ENCODE assay signal across 8 cellular contexts in the genomic region with DNA sequence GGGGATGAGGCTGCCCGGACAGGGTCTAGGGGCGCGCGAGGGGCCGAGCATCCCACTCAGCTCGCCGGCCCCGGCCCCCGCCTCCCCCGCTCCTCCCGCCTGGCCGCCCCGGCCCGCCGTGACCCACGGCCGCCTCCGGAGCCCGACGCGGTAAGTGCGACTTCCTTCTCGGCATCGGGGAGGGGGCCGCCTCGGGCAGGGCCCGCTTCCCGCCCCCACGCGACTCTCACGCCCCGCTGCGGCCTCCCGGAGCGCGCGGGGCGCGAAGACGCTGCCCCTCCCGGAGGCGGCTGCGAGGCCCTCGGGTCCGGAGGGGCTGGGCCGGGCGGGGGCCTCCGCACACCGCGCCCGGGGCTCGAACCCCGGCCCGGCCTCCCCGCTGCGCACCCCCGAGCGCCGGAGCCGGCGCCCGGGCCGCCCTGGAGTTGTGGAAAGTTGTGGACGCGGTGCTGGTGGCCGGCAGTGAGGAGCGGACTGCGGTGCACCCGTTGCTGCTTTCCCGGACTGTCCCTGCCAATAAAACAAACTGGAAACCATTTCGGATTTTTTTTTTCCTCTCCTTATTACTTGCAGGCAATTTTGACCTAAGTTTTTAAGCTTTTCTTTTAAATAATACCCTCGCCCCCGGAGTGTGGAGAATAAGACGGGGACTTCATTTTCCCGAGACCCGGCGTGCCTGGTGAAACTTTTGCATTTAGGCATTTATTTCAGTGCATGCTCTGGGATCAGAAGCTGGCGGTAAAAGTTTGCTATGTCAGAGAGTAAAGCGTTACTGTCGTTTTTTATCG. TPM values are rescaled to one million over a fixed set of nuclear protein-coding genes. Genes with fewer than 3 reads are reported as not detected.
DNase-seq lines count a peak whose midpoint lies in the region; ATAC-seq and TF ChIP-seq lines count a peak whose summit lies in the region.

No MANE protein-coding gene starts in this region.

- peak overlapping the region; percentile 99 for H2BK120ac ChIP-seq in mesenchymal stem cell (ENCODE audit: low read depth, low read length)

- in situ Hi-C loops in GM13976 (cut with MboI; ENCODE audit: low sequenced_read_pairs, unreplicated experiment) = no loop called here

- TF ChIP-seq CTCF in 22Rv1 (IDR thresholded peaks at IDR 0.05) (0 out of 2 replicates have a peak, but pooled peaks have one; percentile 6), GM13976 (IDR thresholded peaks at IDR 0.05; ENCODE audit: borderline replicate concordance, control extremely low read depth, extremely low read depth, insufficient read depth, missing control alignments) (peak; percentile 17), thyroid gland (IDR thresholded peaks at IDR 0.05) (no peak)

- peak overlapping the region; percentile 97 for H4K8ac ChIP-seq in mesenchymal stem cell (ENCODE audit: low read length)

- H3K27ac ChIP-seq in 22Rv1 (peak overlapping the region; percentile 12; the same call in 1 of the 2 replicates), mesenchymal stem cell (ENCODE audit: low read length, poor library complexity, severe bottlenecking) (peak overlapping the region; percentile 92), thyroid gland (peak overlapping the region; percentile 55 to 87 (median 77))

- peak overlapping the region in 1 of 2 experiments; percentile 10 for H3K23ac ChIP-seq in mesenchymal stem cell (ENCODE audit: low read length in 2 of 2)

- 2% methylated on average over 58 of the region's 81 CpGs for WGBS in mesenchymal stem cell
- WGBS in thyroid gland, 2 donors = 3% methylated on average over 24 to 32 of the region's 81 CpGs

- H3K18ac ChIP-seq in mesenchymal stem cell (ENCODE audit: low read depth in 1 of 2, low read length in 2 of 2) = peak overlapping the region; percentile 87 to 99

- peak; percentile 60 for DNase-seq in GM13976 (ENCODE audit: low spot score)
- DNase-seq in T1000 (lab: John Stamatoyannopoulos, UW) = peak; percentile 54
- DNase-seq in effector memory CD8-positive, alpha-beta T cell = peak in 1 of 3 experiments; percentile 35
- DNase-seq in mesenchymal stem cell = peak; percentile 56
- peak; percentile 43 to 51 for DNase-seq in thyroid gland
- DNase-seq in NCI-H2081 (lab: John Stamatoyannopoulos, UW) = no peak

- intact Hi-C loops in thyroid gland (cut with DNase I) = no loop called here

- H3K9me3 Mint-ChIP-seq in effector memory CD8-positive, alpha-beta T cell = no peaks in the 10 kb centered on the region

- H2BK5ac ChIP-seq in mesenchymal stem cell (ENCODE audit: low read depth, low read length, poor library complexity, severe bottlenecking) = peak overlapping the region; percentile 100

- H3K27me3 ChIP-seq in mesenchymal stem cell (ENCODE audit: control insufficient read depth in 1 of 2, insufficient read depth in 1 of 2, low read length in 2 of 2) (no peaks in the 10 kb centered on the region), thyroid gland (no peaks in the 10 kb centered on the region)

- no peak for TF ChIP-seq POLR2A in thyroid gland (IDR thresholded peaks at IDR 0.05)

- peak overlapping the region; percentile 97 for H4K91ac ChIP-seq in mesenchymal stem cell (ENCODE audit: low read length)

- peak overlapping the region in 1 of 2 experiments; percentile 54 for H2BK12ac ChIP-seq in mesenchymal stem cell (ENCODE audit: low read length in 2 of 2)

- peaks cover 0 to 2% of the 10 kb centered on the region in 2 experiments for H3K36me3 ChIP-seq in mesenchymal stem cell (ENCODE audit: control insufficient read depth in 1 of 2, insufficient read depth in 2 of 2, low read depth in 1 of 2, low read length in 2 of 2)
- no peaks in the 10 kb centered on the region for H3K36me3 ChIP-seq in thyroid gland

- H3K4me3 Mint-ChIP-seq in effector memory CD8-positive, alpha-beta T cell = peak overlapping the region; percentile 86 to 88

- H3K79me1 ChIP-seq in mesenchymal stem cell (replicated peaks; ENCODE audit: low read length, poor library complexity, severe bottlenecking) = no peaks in the 10 kb centered on the region

- peak overlapping the region; percentile 60 for H3K4me2 ChIP-seq in mesenchymal stem cell (ENCODE audit: low read length, poor library complexity, severe bottlenecking)

- peak; percentile 36 for ATAC-seq in HG03103 (IDR thresholded peaks at IDR 0.05; ENCODE audit: low read depth, unreplicated experiment)
- peak; percentile 35 for ATAC-seq in effector memory CD8-positive, alpha-beta T cell (replicated peaks)

- H3K36me3 Mint-ChIP-seq in effector memory CD8-positive, alpha-beta T cell (ENCODE audit: insufficient read depth) = peaks cover 18% of the 10 kb centered on the region

- H3K14ac ChIP-seq in mesenchymal stem cell (ENCODE audit: low read length in 2 of 2) = peak overlapping the region; percentile 23 to 36

- H3K4me3 ChIP-seq in mesenchymal stem cell (ENCODE audit: insufficient read depth in 1 of 2, low read depth in 1 of 2, low read length in 2 of 2) (peak overlapping the region; percentile 69 to 84), thyroid gland (replicated peaks in 1 of 3) (peak overlapping the region; percentile 64 to 89 (median 68))

- H3K27me3 Mint-ChIP-seq in effector memory CD8-positive, alpha-beta T cell = no peaks in the 10 kb centered on the region

- peaks cover 27 to 32% of the 10 kb centered on the region in 2 donors for H3K4me1 Mint-ChIP-seq in effector memory CD8-positive, alpha-beta T cell (ENCODE audit: low read depth in 2 of 2)

- H3K9me3 ChIP-seq in mesenchymal stem cell (ENCODE audit: control insufficient read depth, low read length) (no peaks in the 10 kb centered on the region), thyroid gland (no peaks in the 10 kb centered on the region)

- H2AK5ac ChIP-seq in mesenchymal stem cell (ENCODE audit: low read length, severe bottlenecking) = no peak overlapping the region

- no peak overlapping the region for H2AFZ ChIP-seq in mesenchymal stem cell (ENCODE audit: low read depth, low read length)

- H2BK15ac ChIP-seq in mesenchymal stem cell (ENCODE audit: low read depth, poor library complexity, severe bottlenecking) = peak overlapping the region; percentile 94

- peak overlapping the region; percentile 92 to 94 for H3K27ac Mint-ChIP-seq in effector memory CD8-positive, alpha-beta T cell

- H3K4ac ChIP-seq in mesenchymal stem cell (ENCODE audit: low read depth in 1 of 2, low read length in 2 of 2) = peak overlapping the region in 1 of 2 experiments; percentile 90

- peak overlapping the region; percentile 91 for H3K9ac ChIP-seq in mesenchymal stem cell (ENCODE audit: low read length)

- peaks cover 4% of the 10 kb centered on the region for H3K4me1 ChIP-seq in mesenchymal stem cell (ENCODE audit: control insufficient read depth, insufficient read depth, low read depth, low read length)
- peaks cover 0 to 4% of the 10 kb centered on the region in 2 donors for H3K4me1 ChIP-seq in thyroid gland

RNA-seq across cellular contexts. Expression of gene TMEM156, which starts 12.9 kb away (rescaled TPM):
- polyA plus RNA-seq in mesenchymal stem cell (2013, experiment 1 of 2) = 7.1 TPM
- 7.5 TPM for polyA plus RNA-seq in mesenchymal stem cell (2013, experiment 2 of 2)
- under 1 TPM in 1 of 4 donors, not detected in 3; 0.33 TPM for total RNA-seq in thyroid gland

RNA-seq across cellular contexts. Expression of gene KLHL5, which starts 16.9 kb away (rescaled TPM):
- 74.2 TPM for polyA plus RNA-seq in mesenchymal stem cell (2013, experiment 1 of 2)
- 75.9 TPM for polyA plus RNA-seq in mesenchymal stem cell (2013, experiment 2 of 2)
- total RNA-seq in thyroid gland = 10 to 100 TPM; 19.7 to 27.3 (median 24.7) TPM

Comparison
In these comparisons a context has a peak if more than half of its experiments do, and no peak if none do; other contexts are left out.
1. H3K27ac ChIP-seq: peak in every context shown above with its lines; median percentile 92 in mesenchymal stem cell; 77 in thyroid gland; 12 in 22Rv1.
2. CTCF ChIP-seq: peak in 22Rv1 (single experiment) and GM13976 (single experiment); none in thyroid gland (0 of 6).
3. DNase-seq: peak in GM13976 (single experiment), T1000 (single experiment), mesenchymal stem cell (single experiment) and thyroid gland (2 of 2); none in NCI-H2081 (0 of 2).